ENCODE assay signal across 8 cellular contexts in genomic region chr21:45880097-45881068, GRCh38.
DNase-seq lines count a peak whose midpoint lies in the region; ATAC-seq and TF ChIP-seq lines count a peak whose summit lies in the region.

No MANE protein-coding gene starts in this region.

- no peak overlapping the region for H2BK5ac ChIP-seq in mesendoderm (ENCODE audit: low read length)

- H3K27ac Mint-ChIP-seq in activated CD4-positive, alpha-beta memory T cell treated with anti-CD3 and anti-CD28 coated beads, Interleukin-2, amount 10 ng/mL, durations not matched to agents 7 days and 5 days = no peak overlapping the region
- no peak overlapping the region for H3K27ac Mint-ChIP-seq in effector memory CD8-positive, alpha-beta T cell

- no peaks in the 10 kb centered on the region for H3K79me1 ChIP-seq in mesendoderm (ENCODE audit: low read length)

- no peaks in the 10 kb centered on the region for H3K27me3 ChIP-seq in mesendoderm (ENCODE audit: insufficient read depth, low read length, poor library complexity)

- H3K4me3 ChIP-seq in mesendoderm (ENCODE audit: low read length) = no peak overlapping the region

- in situ Hi-C loops in ACHN (cut with HindIII; ENCODE audit: low pct_ligation_motif_present, low pct_unique_long_range_greater_than_20kb, low sequenced_read_pairs) = no loop called here

- H3K4me2 ChIP-seq in mesendoderm (ENCODE audit: low read length) = no peak overlapping the region

- peak; percentile 72 for TF ChIP-seq CTCF in GM20000 (IDR thresholded peaks at IDR 0.05; ENCODE audit: extremely low read depth, missing control alignments)

- H3K9ac ChIP-seq in mesendoderm (ENCODE audit: low read length) = no peak overlapping the region

- H3K4me1 ChIP-seq in mesendoderm (ENCODE audit: control insufficient read depth, low read depth, low read length) = no peaks in the 10 kb centered on the region

- H3K27me3 Mint-ChIP-seq in activated CD4-positive, alpha-beta memory T cell treated with anti-CD3 and anti-CD28 coated beads, Interleukin-2, amount 10 ng/mL, durations not matched to agents 7 days and 5 days = peaks cover 31% of the 10 kb centered on the region
- peaks cover 25 to 70% of the 10 kb centered on the region in 2 donors for H3K27me3 Mint-ChIP-seq in effector memory CD8-positive, alpha-beta T cell

- H3K36me3 Mint-ChIP-seq in activated CD4-positive, alpha-beta memory T cell treated with anti-CD3 and anti-CD28 coated beads, Interleukin-2, amount 10 ng/mL, durations not matched to agents 7 days and 5 days (ENCODE audit: low read depth) = peaks cover under 1% of the 10 kb centered on the region
- peaks cover 4% of the 10 kb centered on the region for H3K36me3 Mint-ChIP-seq in effector memory CD8-positive, alpha-beta T cell (ENCODE audit: insufficient read depth)

- H3K18ac ChIP-seq in mesendoderm (ENCODE audit: low read length) = no peak overlapping the region

- H3K9me3 Mint-ChIP-seq in activated CD4-positive, alpha-beta memory T cell treated with anti-CD3 and anti-CD28 coated beads, Interleukin-2, amount 10 ng/mL, durations not matched to agents 7 days and 5 days = peaks cover under 1% of the 10 kb centered on the region
- H3K9me3 Mint-ChIP-seq in effector memory CD8-positive, alpha-beta T cell = peaks cover 0 to 6% of the 10 kb centered on the region in 2 donors

- H4K5ac ChIP-seq in mesendoderm (ENCODE audit: low read length) = no peak overlapping the region

- H2BK120ac ChIP-seq in mesendoderm (ENCODE audit: low read depth, low read length) = no peak overlapping the region

- no peak overlapping the region for H4K8ac ChIP-seq in mesendoderm (ENCODE audit: low read depth, low read length)

- no peaks in the 10 kb centered on the region for H3K36me3 ChIP-seq in mesendoderm (ENCODE audit: control insufficient read depth, insufficient read depth, low read length)

- H3K79me2 ChIP-seq in mesendoderm (ENCODE audit: control insufficient read depth, insufficient read depth, low read length) = no peaks in the 10 kb centered on the region

- no CpG with 5 or more reads among the region's 29 CpGs for WGBS in mesendoderm (ENCODE audit: extremely low coverage, insufficient coverage, low lambda C conversion rate)

- no peak overlapping the region for H3K4me3 Mint-ChIP-seq in activated CD4-positive, alpha-beta memory T cell treated with anti-CD3 and anti-CD28 coated beads, Interleukin-2, amount 10 ng/mL, durations not matched to agents 7 days and 5 days
- no peak overlapping the region for H3K4me3 Mint-ChIP-seq in effector memory CD8-positive, alpha-beta T cell

- peak; percentile 56 for ATAC-seq in effector memory CD8-positive, alpha-beta T cell (replicated peaks)

- POLR2A ChIA-PET in activated CD4-positive, alpha-beta memory T cell treated with anti-CD3 and anti-CD28 coated beads, Interleukin-2, amount 10 ng/mL, durations not matched to agents 7 days and 5 days (lab: Charles Lee) = interaction anchor here (0.6 to 1.0 kb wide), 2 partner anchors 9 to 105 kb away, joined by 3 read pairs; no protein-coding TSS in a partner anchor

- DNase-seq in ACHN = peak; percentile 75
- DNase-seq in GM20000 (ENCODE audit: low spot score) = peak; percentile 79
- peak; percentile 3 for DNase-seq in NCI-H748 treated with DMSO at 0.1 percent for 48 hours (lab: John Stamatoyannopoulos, UW)
- peak; percentile 75 for DNase-seq in activated CD4-positive, alpha-beta memory T cell treated with anti-CD3 and anti-CD28 coated beads, Interleukin-2, amount 10 ng/mL, durations not matched to agents 7 days and 5 days
- DNase-seq in effector memory CD8-positive, alpha-beta T cell = peak; percentile 24 to 55 (median 37)
- peak; percentile 84 for DNase-seq in mesendoderm
- peak; percentile 58 for DNase-seq in stimulated activated CD8-positive, alpha-beta memory T cell treated with anti-CD3 and anti-CD28 coated beads, Interleukin-4, amount 100 ng/mL, for 24 hours (ENCODE audit: low read depth)
- DNase-seq in cerebellum (ENCODE audit: low spot score) = no peak

- CTCF ChIA-PET in activated CD4-positive, alpha-beta memory T cell treated with anti-CD3 and anti-CD28 coated beads, Interleukin-2, amount 10 ng/mL, durations not matched to agents 7 days and 5 days (lab: Charles Lee) = interaction anchor here (0.8 to 1.8 kb wide), 6 partner anchors 9 to 324 kb away, joined by 3 to 5 read pairs (median 3); no protein-coding TSS in a partner anchor

- H3K4me1 Mint-ChIP-seq in activated CD4-positive, alpha-beta memory T cell treated with anti-CD3 and anti-CD28 coated beads, Interleukin-2, amount 10 ng/mL, durations not matched to agents 7 days and 5 days = peaks cover 28% of the 10 kb centered on the region
- peaks cover 10 to 23% of the 10 kb centered on the region in 2 donors for H3K4me1 Mint-ChIP-seq in effector memory CD8-positive, alpha-beta T cell (ENCODE audit: low read depth in 2 of 2)

- H2AK5ac ChIP-seq in mesendoderm (ENCODE audit: low read length) = no peak overlapping the region

- H3K56ac ChIP-seq in mesendoderm (ENCODE audit: low read length) = no peak overlapping the region

- H3K4ac ChIP-seq in mesendoderm (ENCODE audit: low read depth, low read length) = no peak overlapping the region

- no peak overlapping the region for H3K27ac ChIP-seq in mesendoderm (ENCODE audit: low read depth, low read length)

- H2BK15ac ChIP-seq in mesendoderm (replicated peaks; ENCODE audit: low read depth) = no peak overlapping the region

- H3K23ac ChIP-seq in mesendoderm (ENCODE audit: low read length) = no peak overlapping the region
